ENCODE assay signal across 1 cellular context in genomic region chr10:97498076-97498840, GRCh38.
TF ChIP-seq lines count a peak whose summit lies in the region.

TSS of gene MMS19 (minus strand) at chr10:97498422. CDS start at chr10:97498384, 38 bp downstream.

TF ChIP-seq in HepG2, 621 proteins besides CTCF, POLR2A, EP300 and RAD21 (continued from another document and continues in another):
- TF ChIP-seq CSRNP2 (CRISPR knock-in tag; conservative IDR thresholded peaks at IDR 0.05; ENCODE audit: low read depth) (no peak), ZNF160 (CRISPR knock-in tag; IDR thresholded peaks at IDR 0.05) (no peak), ZNF7 (CRISPR knock-in tag; IDR thresholded peaks at IDR 0.05) (no peak; the same call in 1 of the 2 replicates), KLF12 (CRISPR knock-in tag; IDR thresholded peaks at IDR 0.05; ENCODE audit: borderline replicate concordance) (peak; percentile 87), E2F2 (CRISPR knock-in tag; IDR thresholded peaks at IDR 0.05; ENCODE audit: borderline replicate concordance) (no peak), ZBTB1 (CRISPR knock-in tag; IDR thresholded peaks at IDR 0.05; ENCODE audit: borderline replicate concordance) (no peak), JUN (CRISPR knock-in tag; IDR thresholded peaks at IDR 0.05) (no peak), ZC3H4 (CRISPR knock-in tag; IDR thresholded peaks at IDR 0.05; ENCODE audit: borderline replicate concordance) (peak; percentile 70; the same call in 1 of the 2 replicates), ZMAT3 (CRISPR knock-in tag; conservative IDR thresholded peaks at IDR 0.05) (peak; percentile 77; the same call in 1 of the 2 replicates), IRF1 (CRISPR knock-in tag; IDR thresholded peaks at IDR 0.05; ENCODE audit: low read depth) (no peak), SUZ12 (IDR thresholded peaks at IDR 0.05; ENCODE audit: low read depth, low read length) (no peak), ZNF143 (CRISPR knock-in tag; IDR thresholded peaks at IDR 0.05) (no peak), ZNF18 (CRISPR knock-in tag; IDR thresholded peaks at IDR 0.05; ENCODE audit: insufficient replicate concordance) (no peak), E2F5 (CRISPR knock-in tag; conservative IDR thresholded peaks at IDR 0.05) (no peak), ZNF784 (CRISPR knock-in tag; IDR thresholded peaks at IDR 0.05; ENCODE audit: borderline replicate concordance) (no peak), NONO (IDR thresholded peaks at IDR 0.05) (no peak), NONO (CRISPR knock-in tag; conservative IDR thresholded peaks at IDR 0.05) (peak; percentile 85), SIN3B (IDR thresholded peaks at IDR 0.05; ENCODE audit: low read length) (no peak), ZNF318 (CRISPR knock-in tag; IDR thresholded peaks at IDR 0.05) (no peak), ZNF230 (CRISPR knock-in tag; IDR thresholded peaks at IDR 0.05) (peak; percentile 55; the same call in 1 of the 2 replicates), RBM39 (IDR thresholded peaks at IDR 0.05; ENCODE audit: low read depth, low read length, poor library complexity, severe bottlenecking) (no peak), EZH2 (conservative IDR thresholded peaks at IDR 0.05; ENCODE audit: low read depth, low read length) (no peak), SAP130 (CRISPR knock-in tag; IDR thresholded peaks at IDR 0.05; ENCODE audit: low read depth) (peak; percentile 57), HDAC6 (IDR thresholded peaks at IDR 0.05; ENCODE audit: low read depth, low read length) (no peak), ZNF446 (CRISPR knock-in tag; IDR thresholded peaks at IDR 0.05) (no peak; the same call in 1 of the 2 replicates), POLR2AphosphoS5 (IDR thresholded peaks at IDR 0.05; ENCODE audit: low read depth, low read length) (peak; percentile 29; the same call in 1 of the 2 replicates), YY1 (IDR thresholded peaks at IDR 0.05; ENCODE audit: insufficient read depth, insufficient replicate concordance, low read depth, low read length) (peak; percentile 95), EEA1 (CRISPR knock-in tag; IDR thresholded peaks at IDR 0.05; ENCODE audit: borderline replicate concordance) (no peak), ZNF768 (CRISPR knock-in tag; IDR thresholded peaks at IDR 0.05) (peak; percentile 44; the same call in 1 of the 2 replicates), ATF5 (CRISPR knock-in tag; IDR thresholded peaks at IDR 0.05; ENCODE audit: low read depth) (no peak), ZNF317 (CRISPR knock-in tag; IDR thresholded peaks at IDR 0.05) (no peak), HNRNPL (IDR thresholded peaks at IDR 0.05; ENCODE audit: low read depth, low read length) (no peak; the same call in 1 of the 2 replicates), SRY (CRISPR knock-in tag; IDR thresholded peaks at IDR 0.05) (peak; percentile 77; the same call in 1 of the 2 replicates), ZNF577 (CRISPR knock-in tag; IDR thresholded peaks at IDR 0.05; ENCODE audit: borderline replicate concordance, low read depth) (no peak), ELF4 (CRISPR knock-in tag; IDR thresholded peaks at IDR 0.05; ENCODE audit: borderline replicate concordance) (no peak), ZBTB25 (CRISPR knock-in tag; IDR thresholded peaks at IDR 0.05) (0 out of 2 replicates have a peak, but pooled peaks have one; percentile 31), YEATS2 (CRISPR knock-in tag; IDR thresholded peaks at IDR 0.05; ENCODE audit: borderline replicate concordance) (no peak), ZFP1 (CRISPR knock-in tag; IDR thresholded peaks at IDR 0.05) (no peak; the same call in 1 of the 2 replicates), FOXO1 (CRISPR knock-in tag; IDR thresholded peaks at IDR 0.05) (no peak; the same call in 1 of the 2 replicates), KDM4B (CRISPR knock-in tag; IDR thresholded peaks at IDR 0.05) (no peak), ZNF496 (CRISPR knock-in tag; IDR thresholded peaks at IDR 0.05; ENCODE audit: insufficient replicate concordance) (no peak), FOXP1 (IDR thresholded peaks at IDR 0.05) (no peak), FOXP1 (CRISPR knock-in tag; IDR thresholded peaks at IDR 0.05) (no peak), CHD4 (IDR thresholded peaks at IDR 0.05; ENCODE audit: borderline replicate concordance, low read length) (no peak), ONECUT2 (CRISPR knock-in tag; IDR thresholded peaks at IDR 0.05) (no peak), ZNF335 (CRISPR knock-in tag; IDR thresholded peaks at IDR 0.05) (peak; percentile 39; the same call in 1 of the 2 replicates), PTBP1 (IDR thresholded peaks at IDR 0.05; ENCODE audit: low read depth, low read length, poor library complexity, severe bottlenecking) (no peak)
